In the genomic region with DNA sequence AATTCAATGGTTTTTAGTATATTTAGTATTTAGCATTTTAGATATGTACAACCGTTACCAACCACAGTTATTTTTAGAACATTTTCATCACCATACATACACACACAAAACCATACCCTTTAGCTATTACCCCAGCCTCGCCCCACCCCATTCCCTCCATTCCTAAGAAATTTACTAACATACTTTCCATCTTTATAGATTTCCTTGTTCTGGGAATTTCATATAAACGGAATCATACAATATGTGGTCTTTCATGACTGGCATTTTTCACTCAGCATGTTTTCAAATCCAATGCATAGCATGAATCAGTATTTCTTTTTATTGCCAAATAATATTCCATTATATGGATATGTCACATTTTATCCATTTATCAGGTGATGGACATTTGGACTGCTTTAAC, we compare ENCODE assay signal across 16 cellular contexts.
"Had no signal": no experiment of that assay in that cellular context is flagged by ENCODE, and none has a peak within 500 bp of the region (broad histone marks: within the 10 kb centered on the region; RNA-seq: fewer than 3 reads in every experiment).

No MANE protein-coding gene starts in this region.

- H3K4me3 ChIP-seq: heart right ventricle, ovary, spleen, thoracic aorta had no signal

- H3K27ac ChIP-seq: heart right ventricle, ovary, spleen, thoracic aorta had no signal

- H3K9me3 ChIP-seq: heart right ventricle, ovary, spleen, thoracic aorta had no signal

- H3K36me3 ChIP-seq: ovary, thoracic aorta had no signal

- FAIRE-seq: colon had no signal

- H3K4me1 ChIP-seq: heart right ventricle had no signal

- H3K27me3 ChIP-seq: heart right ventricle, ovary, spleen had no signal

- DNase-seq: activated CD4-positive, alpha-beta T cell treated with anti-CD3 and anti-CD28 coated beads for 36 hours; activated CD4-positive, alpha-beta T cell treated with anti-CD3 and anti-CD28 coated beads, Interleukin-2, amount 50 U/mL, for 48 hours; activated CD8-positive, alpha-beta memory T cell treated with anti-CD3 and anti-CD28 coated beads, Interleukin-2, amount 10 ng/mL, durations not matched to agents 7 days and 5 days; activated naive CD4-positive, alpha-beta T cell; activated naive CD8-positive, alpha-beta T cell treated with anti-CD3 and anti-CD28 coated beads, Interleukin-2, amount 10 ng/mL, durations not matched to agents 7 days and 5 days; activated T-cell treated with anti-CD3 and anti-CD28 coated beads, Interleukin-2, amount 50 U/mL, for 1 hour; amygdala; caudate nucleus; heart right ventricle; natural killer cell; ovary; spleen; stimulated activated CD4-positive, alpha-beta T cell treated with anti-CD3 and anti-CD28 coated beads, Interleukin-4, amount 100 ng/mL, for 4 hours; T-helper 2 cell had no signal
